In the genomic region with DNA sequence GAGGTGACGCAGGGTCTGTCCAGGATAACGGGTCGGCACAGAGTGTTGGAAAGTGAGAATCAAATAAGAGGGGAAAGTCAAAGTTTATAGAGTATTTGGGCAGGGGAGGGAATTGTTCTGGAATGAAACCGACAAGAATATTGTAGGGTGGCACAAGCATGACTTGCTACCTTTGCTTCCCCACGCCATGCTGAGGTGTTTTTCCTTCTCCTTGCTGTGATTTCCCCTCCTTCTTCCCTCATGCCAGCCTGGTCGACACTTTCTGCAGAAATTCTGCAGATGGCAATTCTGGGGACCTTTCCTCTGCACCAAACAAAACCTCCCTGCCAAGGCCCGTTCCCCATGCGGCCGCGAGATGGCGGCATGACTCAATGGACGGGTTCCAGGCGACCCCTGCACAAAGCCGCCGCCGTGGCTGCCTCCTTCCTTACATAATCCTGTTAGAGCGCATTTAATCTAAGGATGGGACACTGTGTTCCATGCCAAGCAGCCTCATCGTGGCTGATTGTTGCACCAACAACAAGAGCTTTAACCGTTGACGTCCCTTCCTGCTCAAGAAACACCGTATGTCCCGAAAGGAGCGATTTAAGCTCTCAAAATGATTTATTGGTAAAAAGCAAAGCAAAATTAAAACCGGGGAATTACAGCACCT, we compare ENCODE assay signal across 8 cellular contexts. TPM values are rescaled to one million over a fixed set of nuclear protein-coding genes. Genes with fewer than 3 reads are reported as not detected.
A peak's percentile ranks its signal among the peaks of the same experiment; 100 is the strongest.
DNase-seq lines count a peak whose midpoint lies in the region; TF ChIP-seq lines count a peak whose summit lies in the region.

MRO (minus strand) TSS at position 290 of the 652 bp plus-strand sequence. CDS start 10,616 bp downstream, outside the sequence.

- H3K9ac ChIP-seq in ES-I3 (ENCODE audit: low read depth, low read length), result peak within 1 kb of the TSS; percentile 47
- no peak within 1 kb of the TSS for H3K9ac ChIP-seq in neural progenitor cell
- peak within 1 kb of the TSS; percentile 43 to 64 for H3K9ac ChIP-seq in stomach smooth muscle (ENCODE audit: low read length in 2 of 2)

- H4K20me1 ChIP-seq in neural progenitor cell (ENCODE audit: low read depth), result no peaks in the 10 kb centered on the region

- no peaks in the 10 kb centered on the region for H3K36me3 Mint-ChIP-seq in neural progenitor cell

- peak; percentile 92 for TF ChIP-seq CTCF in neural progenitor cell (IDR thresholded peaks at IDR 0.05)

- no peaks in the 10 kb centered on the region for H3K9me3 Mint-ChIP-seq in neural progenitor cell

- no peak within 1 kb of the TSS for H3K27ac ChIP-seq in neural progenitor cell
- H3K27ac ChIP-seq in stomach smooth muscle (ENCODE audit: low read length), result no peak within 1 kb of the TSS

- no peak within 1 kb of the TSS for H3K4me3 Mint-ChIP-seq in neural progenitor cell

- H3K36me3 ChIP-seq in ES-I3 (ENCODE audit: insufficient read depth, low read length) (no peaks in the 10 kb centered on the region), HAP-1 (replicated peaks) (no peaks in the 10 kb centered on the region), MG63 (no peaks in the 10 kb centered on the region), neural progenitor cell (no peaks in the 10 kb centered on the region), stomach smooth muscle (ENCODE audit: control insufficient read depth in 2 of 2, insufficient read depth in 2 of 2, low read length in 2 of 2) (no peaks in the 10 kb centered on the region)

- DNase-seq in HAP-1 (ENCODE audit: low spot score in 2 of 2) (peak; percentile 86 to 91), MG63 (peak; percentile 55), foreskin melanocyte (peak; percentile 44), neural progenitor cell (ENCODE audit: low spot score) (peak; percentile 92)
- DNase-seq in activated effector memory CD4-positive, alpha-beta T cell treated with Interleukin-2 at 50 U/mL for 16 hours, result peak; percentile 67

- peak within 1 kb of the TSS; percentile 5 for H3K4me3 ChIP-seq in HAP-1
- peak within 1 kb of the TSS; percentile 16 for H3K4me3 ChIP-seq in MG63
- H3K4me3 ChIP-seq in neural progenitor cell, result peak within 1 kb of the TSS; percentile 36
- H3K4me3 ChIP-seq in stomach smooth muscle (ENCODE audit: low read length in 2 of 2), result peak within 1 kb of the TSS; percentile 64 to 76

- H3K27me3 ChIP-seq in HAP-1 (ENCODE audit: low read depth) (no peaks in the 10 kb centered on the region), MG63 (no peaks in the 10 kb centered on the region), neural progenitor cell (no peaks in the 10 kb centered on the region), stomach smooth muscle (ENCODE audit: control insufficient read depth in 1 of 2, insufficient read depth in 2 of 2, low read length in 2 of 2) (no peaks in the 10 kb centered on the region)

- H3K9me3 ChIP-seq in ES-I3 (ENCODE audit: control insufficient read depth, insufficient read depth, low read length) (no peaks in the 10 kb centered on the region), HAP-1 (no peaks in the 10 kb centered on the region), MG63 (no peaks in the 10 kb centered on the region), neural progenitor cell (ENCODE audit: low read depth) (no peaks in the 10 kb centered on the region), stomach smooth muscle (ENCODE audit: control insufficient read depth in 2 of 2, low read length in 2 of 2) (no peaks in the 10 kb centered on the region)

- H3K4me1 Mint-ChIP-seq in neural progenitor cell, result peaks cover 18% of the 10 kb centered on the region

- H3K79me2 ChIP-seq in neural progenitor cell (ENCODE audit: low read depth), result no peaks in the 10 kb centered on the region

- 0 out of 2 replicates have a peak, but pooled peaks have one; percentile 9 for TF ChIP-seq POLR2A in Raji (IDR thresholded peaks at IDR 0.05; ENCODE audit: insufficient read depth, low read depth, low read length)

- peak within 1 kb of the TSS; percentile 81 for H2AFZ ChIP-seq in neural progenitor cell (replicated peaks)

- peak within 1 kb of the TSS; percentile 88 for H3K4me2 ChIP-seq in neural progenitor cell

- in situ Hi-C loops in HAP-1 (cut with MboI; ENCODE audit: low sequenced_read_pairs), result loop anchor here (25.0 kb wide), 1 partner anchor 367 kb away; the partner anchor contains the start of gene MEX3C

- no peak within 1 kb of the TSS for H3K27ac Mint-ChIP-seq in neural progenitor cell

- H3K27me3 Mint-ChIP-seq in neural progenitor cell (ENCODE audit: insufficient read depth, low read depth), result no peaks in the 10 kb centered on the region

- H3K4me1 ChIP-seq in ES-I3 (ENCODE audit: insufficient read depth, low read length) (peaks cover 12% of the 10 kb centered on the region), HAP-1 (peaks cover 23% of the 10 kb centered on the region), neural progenitor cell (peaks cover 27% of the 10 kb centered on the region), stomach smooth muscle (ENCODE audit: control insufficient read depth, insufficient read depth, low read length) (peaks cover 15% of the 10 kb centered on the region)

- no peaks in the 10 kb centered on the region for H3F3A ChIP-seq in neural progenitor cell (ENCODE audit: low read depth)

RNA-seq across cellular contexts. Expression of gene MRO, which starts in this region (rescaled TPM):
- 0.07 TPM in 1 of 2 replicates, not detected in the other for total RNA-seq in MG63 (2014; rRNA removed; shearing (Covaris generic); ENCODE audit: low replicate concordance)
- 0.06 TPM in 1 of 2 replicates, not detected in the other for total RNA-seq in neural progenitor cell (ENCODE audit: low replicate concordance)

Comparison
In these comparisons a context has a peak if more than half of its experiments do, and no peak if none do; other contexts are left out.
1. Peak in DNase-seq and H3K4me3 ChIP-seq in MG63; RNA of the gene not detected or under 1 TPM.
2. Peak in DNase-seq, H3K4me3 ChIP-seq and H3K4me2 ChIP-seq in neural progenitor cell; RNA of the gene not detected or under 1 TPM.
3. H3K4me3 ChIP-seq: peak in every context shown above with its lines; median percentile 70 in stomach smooth muscle; 36 in neural progenitor cell; 16 in MG63; 5 in HAP-1.